Comparison of ENCODE assay signal across 8 cellular contexts in genomic region chr10:61750943-61751471, GRCh38.
DNase-seq lines count a peak whose midpoint lies in the region; ATAC-seq and TF ChIP-seq lines count a peak whose summit lies in the region.

No MANE protein-coding gene starts in this region.

- H3K4me3 Mint-ChIP-seq in neural crest cell = no peak overlapping the region

- TF ChIP-seq POLR2A in erythroblast (IDR thresholded peaks at IDR 0.05; ENCODE audit: low read length) (no peak), testis (IDR thresholded peaks at IDR 0.05) (no peak)

- H3K27me3 ChIP-seq in testis = no peaks in the 10 kb centered on the region

- H3K27me3 Mint-ChIP-seq in neural crest cell (ENCODE audit: low read depth) = no peaks in the 10 kb centered on the region

- no peaks in the 10 kb centered on the region for H3K36me3 Mint-ChIP-seq in neural crest cell (ENCODE audit: low read depth)

- intact Hi-C loops in testis (cut with DNase I; ENCODE audit: low total_unique reads) = no loop called here

- WGBS in testis, 2 donors = 71 to 75% methylated on average over 6 of the region's 6 CpGs

- peaks cover 8% of the 10 kb centered on the region for H3K4me1 Mint-ChIP-seq in neural crest cell

- no peaks in the 10 kb centered on the region for H3K4me1 ChIP-seq in testis

- DNase-seq in AG09319 (ENCODE audit: extremely low read depth, low read depth) = no peak
- DNase-seq in NCI-H774 (lab: John Stamatoyannopoulos, UW) = peak; percentile 31
- DNase-seq in activated CD8-positive, alpha-beta memory T cell treated with anti-CD3 and anti-CD28 coated beads for 48 hours (ENCODE audit: low read depth in 2 of 3, low spot score in 2 of 3) = peak; percentile 7 to 16 (median 9)
- DNase-seq in erythroblast (lab: John Stamatoyannopoulos, UW) = peak; percentile 70 to 77
- DNase-seq in neural crest cell (ENCODE audit: low read depth, low spot score) = peak; percentile 15
- DNase-seq in testis = peak; percentile 83

- H3K9me3 Mint-ChIP-seq in neural crest cell = peaks cover 2% of the 10 kb centered on the region

- ATAC-seq in GM18520 (IDR thresholded peaks at IDR 0.05; ENCODE audit: unreplicated experiment) = peak; percentile 51
- ATAC-seq in HG03025 (IDR thresholded peaks at IDR 0.05; ENCODE audit: low FRiP score, unreplicated experiment) = peak; percentile 92

- no peak overlapping the region for H3K27ac ChIP-seq in testis

- H3K4me3 ChIP-seq in testis = no peak overlapping the region

- no peaks in the 10 kb centered on the region for H3K36me3 ChIP-seq in testis (ENCODE audit: low read depth, missing control alignments)

- no peaks in the 10 kb centered on the region for H3K9me3 ChIP-seq in testis

- peak overlapping the region; percentile 50 for H3K27ac Mint-ChIP-seq in neural crest cell (ENCODE audit: unreplicated experiment)

- TF ChIP-seq CTCF in AG09319 (IDR thresholded peaks at IDR 0.05; ENCODE audit: low read depth, low read length) (peak; percentile 47), neural crest cell (conservative IDR thresholded peaks at IDR 0.05) (peak; percentile 70), testis (IDR thresholded peaks at IDR 0.05) (peak; percentile 37 to 54 (median 53))
